8 cellular contexts compared by ENCODE assay signal in the genomic region with DNA sequence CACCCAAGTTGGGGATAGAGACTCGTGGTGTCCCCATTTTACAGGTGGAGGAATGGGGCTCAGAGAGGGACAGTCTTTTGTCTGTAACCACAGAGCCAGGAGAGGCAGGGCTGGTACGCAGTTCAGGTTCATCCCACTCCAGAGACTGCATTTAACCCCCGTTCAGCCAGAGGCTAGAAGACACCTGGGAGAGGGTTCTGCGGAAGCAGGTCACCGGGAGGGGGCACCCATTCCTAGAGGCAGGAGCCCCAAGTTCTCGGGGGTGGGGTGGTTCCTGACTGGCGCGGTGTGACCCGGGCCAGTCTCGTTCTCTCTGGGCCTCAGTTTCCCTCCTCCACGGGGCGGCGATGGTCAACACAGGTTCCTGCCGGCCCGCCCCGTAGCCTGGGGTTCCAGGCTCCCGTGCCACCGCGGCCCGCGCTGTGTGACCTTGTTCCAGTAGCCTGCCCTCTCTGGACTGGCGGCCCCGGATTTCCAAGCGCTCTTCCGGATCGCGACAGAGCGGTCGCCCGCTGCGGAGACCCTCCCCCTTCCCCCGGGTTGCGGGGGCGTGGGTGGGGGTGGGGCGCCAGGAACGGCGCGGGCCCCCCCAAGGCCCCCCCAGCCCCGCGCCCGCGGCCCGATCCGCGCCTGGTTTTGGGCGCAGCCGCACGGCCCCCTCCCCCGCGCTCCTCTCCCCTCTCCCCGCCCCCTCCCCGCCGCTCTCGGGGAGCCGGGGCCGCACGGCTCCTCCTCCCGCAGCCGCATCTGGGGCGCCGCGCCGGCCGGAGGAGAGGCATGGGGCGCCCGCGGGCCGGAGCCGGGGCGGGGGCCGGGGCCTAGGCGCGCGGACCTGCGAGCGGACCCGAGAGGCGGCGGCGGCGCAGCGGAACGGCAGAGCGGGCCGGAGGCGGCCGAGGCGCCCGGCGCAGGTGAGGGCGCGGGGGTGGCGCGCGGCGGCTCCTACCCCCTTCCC.
DNase-seq lines count a peak whose midpoint lies in the region; ATAC-seq lines count a peak whose summit lies in the region.

A gene with protein sequence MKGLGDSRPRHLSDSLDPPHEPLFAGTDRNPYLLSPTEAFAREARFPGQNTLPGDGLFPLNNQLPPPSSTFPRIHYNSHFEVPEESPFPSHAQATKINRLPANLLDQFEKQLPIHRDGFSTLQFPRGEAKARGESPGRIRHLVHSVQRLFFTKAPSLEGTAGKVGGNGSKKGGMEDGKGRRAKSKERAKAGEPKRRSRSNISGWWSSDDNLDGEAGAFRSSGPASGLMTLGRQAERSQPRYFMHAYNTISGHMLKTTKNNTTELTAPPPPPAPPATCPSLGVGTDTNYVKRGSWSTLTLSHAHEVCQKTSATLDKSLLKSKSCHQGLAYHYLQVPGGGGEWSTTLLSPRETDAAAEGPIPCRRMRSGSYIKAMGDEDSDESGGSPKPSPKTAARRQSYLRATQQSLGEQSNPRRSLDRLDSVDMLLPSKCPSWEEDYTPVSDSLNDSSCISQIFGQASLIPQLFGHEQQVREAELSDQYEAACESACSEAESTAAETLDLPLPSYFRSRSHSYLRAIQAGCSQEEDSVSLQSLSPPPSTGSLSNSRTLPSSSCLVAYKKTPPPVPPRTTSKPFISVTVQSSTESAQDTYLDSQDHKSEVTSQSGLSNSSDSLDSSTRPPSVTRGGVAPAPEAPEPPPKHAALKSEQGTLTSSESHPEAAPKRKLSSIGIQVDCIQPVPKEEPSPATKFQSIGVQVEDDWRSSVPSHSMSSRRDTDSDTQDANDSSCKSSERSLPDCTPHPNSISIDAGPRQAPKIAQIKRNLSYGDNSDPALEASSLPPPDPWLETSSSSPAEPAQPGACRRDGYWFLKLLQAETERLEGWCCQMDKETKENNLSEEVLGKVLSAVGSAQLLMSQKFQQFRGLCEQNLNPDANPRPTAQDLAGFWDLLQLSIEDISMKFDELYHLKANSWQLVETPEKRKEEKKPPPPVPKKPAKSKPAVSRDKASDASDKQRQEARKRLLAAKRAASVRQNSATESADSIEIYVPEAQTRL (plus strand): TSS at position 738 of the 955 bp plus-strand sequence. CDS start 125,379 bp downstream, outside the sequence.

- H3K27me3 Mint-ChIP-seq in activated naive CD8-positive, alpha-beta T cell treated with anti-CD3 and anti-CD28 coated beads, Interleukin-2, amount 50 U/mL, for 24 hours: peaks cover 70% of the 10 kb centered on the region
- peaks cover 73 to 83% of the 10 kb centered on the region in 2 donors for H3K27me3 Mint-ChIP-seq in stimulated activated naive B cell treated with anti-CD40 and anti-IgM and Interleukin-4, amounts not matched to agents 10 μg/mL and 1 μg/mL and 100 μg/mL, for 72 hours

- H3K4me1 Mint-ChIP-seq in activated naive CD8-positive, alpha-beta T cell treated with anti-CD3 and anti-CD28 coated beads, Interleukin-2, amount 50 U/mL, for 24 hours: peaks cover 3% of the 10 kb centered on the region
- H3K4me1 Mint-ChIP-seq in stimulated activated naive B cell treated with anti-CD40 and anti-IgM and Interleukin-4, amounts not matched to agents 10 μg/mL and 1 μg/mL and 100 μg/mL, for 72 hours: peaks cover 7 to 10% of the 10 kb centered on the region in 2 donors

- H3K27ac Mint-ChIP-seq in activated naive CD8-positive, alpha-beta T cell treated with anti-CD3 and anti-CD28 coated beads, Interleukin-2, amount 50 U/mL, for 24 hours: no peak within 1 kb of the TSS
- no peak within 1 kb of the TSS for H3K27ac Mint-ChIP-seq in stimulated activated naive B cell treated with anti-CD40 and anti-IgM and Interleukin-4, amounts not matched to agents 10 μg/mL and 1 μg/mL and 100 μg/mL, for 72 hours

- peak within 1 kb of the TSS; percentile 73 for H3K4me3 ChIP-seq in iPS-18c (ENCODE audit: insufficient read depth, low read depth, low read length)

- H3K4me3 Mint-ChIP-seq in activated naive CD8-positive, alpha-beta T cell treated with anti-CD3 and anti-CD28 coated beads, Interleukin-2, amount 50 U/mL, for 24 hours: peak within 1 kb of the TSS; percentile 65
- H3K4me3 Mint-ChIP-seq in stimulated activated naive B cell treated with anti-CD40 and anti-IgM and Interleukin-4, amounts not matched to agents 10 μg/mL and 1 μg/mL and 100 μg/mL, for 72 hours: peak within 1 kb of the TSS; percentile 66 to 68

- no peak for ATAC-seq in activated naive CD8-positive, alpha-beta T cell treated with anti-CD3 and anti-CD28 coated beads, Interleukin-2, amount 50 U/mL, for 24 hours
- ATAC-seq in stimulated activated naive B cell treated with anti-CD40 and anti-IgM and Interleukin-4, amounts not matched to agents 10 μg/mL and 1 μg/mL and 100 μg/mL, for 72 hours (replicated peaks): peak in 1 of 2 donors; percentile 42
- ATAC-seq in HG03378 (IDR thresholded peaks at IDR 0.05; ENCODE audit: unreplicated experiment) (no peak), GM19023 (IDR thresholded peaks at IDR 0.05; ENCODE audit: unreplicated experiment) (no peak)

- H3K36me3 Mint-ChIP-seq in activated naive CD8-positive, alpha-beta T cell treated with anti-CD3 and anti-CD28 coated beads, Interleukin-2, amount 50 U/mL, for 24 hours (ENCODE audit: low read depth): no peaks in the 10 kb centered on the region
- no peaks in the 10 kb centered on the region for H3K36me3 Mint-ChIP-seq in stimulated activated naive B cell treated with anti-CD40 and anti-IgM and Interleukin-4, amounts not matched to agents 10 μg/mL and 1 μg/mL and 100 μg/mL, for 72 hours

- DNase-seq in NCI-H1105 (lab: John Stamatoyannopoulos, UW) (peak; percentile 9), NCI-H1105 treated with DMSO at 0.1 percent for 48 hours (lab: John Stamatoyannopoulos, UW) (no peak), NCI-H1092 (lab: John Stamatoyannopoulos, UW) (no peak)
- DNase-seq in activated naive CD8-positive, alpha-beta T cell treated with anti-CD3 and anti-CD28 coated beads, Interleukin-2, amount 50 U/mL, for 24 hours: peak; percentile 18
- no peak for DNase-seq in stimulated activated naive B cell treated with anti-CD40 and anti-IgM and Interleukin-4, amounts not matched to agents 10 μg/mL and 1 μg/mL and 100 μg/mL, for 72 hours

- H3K9me3 Mint-ChIP-seq in activated naive CD8-positive, alpha-beta T cell treated with anti-CD3 and anti-CD28 coated beads, Interleukin-2, amount 50 U/mL, for 24 hours: no peaks in the 10 kb centered on the region
- no peaks in the 10 kb centered on the region for H3K9me3 Mint-ChIP-seq in stimulated activated naive B cell treated with anti-CD40 and anti-IgM and Interleukin-4, amounts not matched to agents 10 μg/mL and 1 μg/mL and 100 μg/mL, for 72 hours

- H3K9me3 ChIP-seq in iPS-18c (ENCODE audit: control insufficient read depth, insufficient read depth, low read length): peaks cover 2% of the 10 kb centered on the region

Comparison
In these comparisons a context has a peak if more than half of its experiments do, and no peak if none do; other contexts are left out.
1. DNase-seq: peak in NCI-H1105 (single experiment) and activated naive CD8-positive, alpha-beta T cell treated with anti-CD3 and anti-CD28 coated beads, Interleukin-2, amount 50 U/mL, for 24 hours (single experiment); none in NCI-H1105 treated with DMSO at 0.1 percent for 48 hours (single experiment), stimulated activated naive B cell treated with anti-CD40 and anti-IgM and Interleukin-4, amounts not matched to agents 10 μg/mL and 1 μg/mL and 100 μg/mL, for 72 hours (single experiment) and NCI-H1092 (single experiment).